In genomic region chr6:55089325-55089724, GRCh38 we compare ENCODE assay signal across 33 cellular contexts.
"Had no signal": no experiment of that assay in that cellular context is flagged by ENCODE, and none has a peak within 500 bp of the region (broad histone marks: within the 10 kb centered on the region; RNA-seq: fewer than 3 reads in every experiment).

No MANE protein-coding gene starts in this region.

- H3K27ac ChIP-seq: adrenal gland, ascending aorta, body of pancreas, brain microvascular endothelial cell, breast epithelium, cardiac muscle cell had no signal

- H3K9me3 ChIP-seq: adrenal gland, ascending aorta, body of pancreas had no signal

- H3K27me3 ChIP-seq: adrenal gland, ascending aorta, body of pancreas, brain microvascular endothelial cell, breast epithelium, cardiac muscle cell had no signal

- DNase-seq: activated effector memory CD4-positive, alpha-beta T cell treated with anti-CD3 and anti-CD28 coated beads, Interleukin-2, amount 50 U/mL, for 16 hours; activated effector memory CD4-positive, alpha-beta T cell treated with Interleukin-2 at 50 U/mL for 16 hours; activated gamma-delta T cell; activated gamma-delta T cell treated with Interleukin-2 at 50 U/mL for 16 hours; activated naive CD4-positive, alpha-beta T cell; activated naive CD4-positive, alpha-beta T cell treated with anti-CD3 and anti-CD28 coated beads for 36 hours; activated naive CD4-positive, alpha-beta T cell treated with anti-CD3 and anti-CD28 coated beads, Interleukin-2, amount 10 ng/mL, durations not matched to agents 7 days and 5 days; activated naive CD4-positive, alpha-beta T cell treated with anti-CD3 and anti-CD28 coated beads, Interleukin-2, amount 50 U/mL, for 16 hours; activated naive CD4-positive, alpha-beta T cell treated with Interleukin-2 at 50 U/mL for 16 hours; activated naive CD8-positive, alpha-beta T cell treated with anti-CD3 and anti-CD28 coated beads for 36 hours; activated naive CD8-positive, alpha-beta T cell treated with anti-CD3 and anti-CD28 coated beads, Interleukin-2, amount 10 ng/mL, durations not matched to agents 7 days and 5 days; activated naive CD8-positive, alpha-beta T cell treated with anti-CD3 and anti-CD28 coated beads, Interleukin-2, amount 50 U/mL, for 24 hours; activated T-cell treated with anti-CD3 and anti-CD28 coated beads, Interleukin-2, amount 50 U/mL, for 24 hours; activated T-cell treated with anti-CD3 and anti-CD28 coated beads, Interleukin-2, amount 50 U/mL, for 4 hours; activated T-cell treated with anti-CD3 and anti-CD28 coated beads, Interleukin-2, amount 50 U/mL, for 48 hours; activated T-cell treated with anti-CD3 and anti-CD28 coated beads, Interleukin-2, amount 50 U/mL, for 72 hours; adrenal gland; amniotic stem cell; amygdala; anterior cingulate cortex; aorta; body of pancreas; brain microvascular endothelial cell; caudate nucleus; central memory CD4-positive, alpha-beta T cell; cerebellar nuclear complex had no signal

- H3K36me3 ChIP-seq: adrenal gland, ascending aorta, brain microvascular endothelial cell, breast epithelium, cardiac muscle cell had no signal

- H3K4me3 ChIP-seq: adrenal gland, ascending aorta, body of pancreas, breast epithelium, cardiac muscle cell had no signal

- ATAC-seq: activated naive CD4-positive, alpha-beta T cell treated with anti-CD3 and anti-CD28 coated beads, Interleukin-2, amount 50 U/mL, for 72 hours; activated naive CD8-positive, alpha-beta T cell treated with anti-CD3 and anti-CD28 coated beads, Interleukin-2, amount 50 U/mL, for 24 hours; activated T-cell treated with anti-CD3 and anti-CD28 coated beads, Interleukin-2, amount 50 U/mL, for 4 hours; activated T-cell treated with anti-CD3 and anti-CD28 coated beads, Interleukin-2, amount 50 U/mL, for 72 hours; activated T-helper 17 cell treated with anti-CD3 and anti-CD28 coated beads, Interleukin-2, amount 50 U/mL, for 72 hours; body of pancreas had no signal

- H3K4me1 ChIP-seq: adrenal gland, ascending aorta, body of pancreas, breast epithelium had no signal

- FAIRE-seq: astrocyte, bronchial epithelial cell had no signal
